ENCODE assay signal across 18 cellular contexts in the genomic region with DNA sequence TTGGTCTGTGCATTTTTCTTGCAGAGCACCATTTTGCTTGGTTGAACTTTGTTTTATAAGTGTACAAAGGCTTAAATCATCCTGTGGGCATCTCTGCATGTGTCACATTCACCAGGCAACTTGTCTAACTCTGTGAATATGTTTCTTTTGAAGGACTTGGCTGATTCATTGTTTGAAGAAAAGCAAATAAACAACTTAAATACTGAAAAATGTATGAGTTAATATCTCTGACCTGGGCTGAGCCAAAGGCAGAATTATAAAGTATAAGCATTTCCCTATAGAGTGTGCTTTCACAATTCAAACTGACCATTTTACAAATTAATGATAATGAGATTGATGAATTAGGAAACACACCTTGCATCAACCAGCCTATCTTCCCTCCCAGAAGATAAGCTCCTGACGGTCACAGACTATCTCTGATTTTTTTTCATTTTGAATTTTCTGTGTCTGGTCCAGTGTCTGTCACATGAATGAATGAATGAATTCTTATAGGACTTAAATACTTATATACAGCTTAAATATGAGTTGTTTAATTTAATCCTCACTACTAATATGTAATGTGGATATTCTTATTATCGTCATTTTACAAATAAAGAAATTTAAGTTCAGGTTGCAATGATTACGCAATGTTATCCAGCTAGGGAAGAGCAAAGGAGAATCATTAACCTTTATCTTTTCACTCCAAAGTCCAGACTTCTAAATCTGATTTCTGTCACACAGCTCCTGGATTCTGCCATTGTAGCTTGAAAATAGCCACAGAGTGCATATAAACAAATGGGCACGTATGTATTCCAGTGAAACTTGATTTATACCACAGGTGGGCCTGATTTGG.
DNase-seq lines count a peak whose midpoint lies in the region; ATAC-seq, FAIRE-seq and TF ChIP-seq lines count a peak whose summit lies in the region.
"Had no signal": no experiment of that assay in that cellular context is flagged by ENCODE, and none has a peak within 500 bp of the region (broad histone marks: within the 10 kb centered on the region; RNA-seq: fewer than 3 reads in every experiment).

No MANE protein-coding gene starts in this region.

- in situ Hi-C loops in GM13976 (cut with MboI; ENCODE audit: low sequenced_read_pairs, unreplicated experiment), result no loop called here

- TF ChIP-seq CTCF in brain (conservative IDR thresholded peaks at IDR 0.05) (no peak), GM13976 (IDR thresholded peaks at IDR 0.05; ENCODE audit: borderline replicate concordance, control extremely low read depth, extremely low read depth, insufficient read depth, missing control alignments) (no peak)

- H3K4me1 Mint-ChIP-seq in brain, result peaks cover 43% of the 10 kb centered on the region

- H3K27me3 Mint-ChIP-seq in brain, result peaks cover 10% of the 10 kb centered on the region

- H3K4me3 Mint-ChIP-seq in brain, result no peak overlapping the region
- H3K4me3 Mint-ChIP-seq: activated CD8-positive, alpha-beta T cell treated with anti-CD3 and anti-CD28 coated beads for 36 hours; activated T-cell treated with anti-CD3 and anti-CD28 coated beads, Interleukin-2, amount 50 U/mL, for 4 hours; effector memory CD8-positive, alpha-beta T cell had no signal

- peak overlapping the region; percentile 14 to 83 (median 49) for H3K27ac Mint-ChIP-seq in brain
- H3K27ac Mint-ChIP-seq: activated CD8-positive, alpha-beta T cell treated with anti-CD3 and anti-CD28 coated beads for 36 hours; activated naive CD4-positive, alpha-beta T cell treated with anti-CD3 and anti-CD28 coated beads, Interleukin-2, amount 50 U/mL, for 72 hours; effector memory CD8-positive, alpha-beta T cell had no signal

- peaks cover 7% of the 10 kb centered on the region for H3K36me3 Mint-ChIP-seq in brain

- peak; percentile 72 for FAIRE-seq in islet of Langerhans (lab: Jason Lieb, UNC)
- FAIRE-seq: GM19239, HTR-8/SVneo had no signal

- H3K9me3 Mint-ChIP-seq in brain, result peaks cover 12 to 17% (median 13%) of the 10 kb centered on the region in 5 experiments

- ATAC-seq in sciatic nerve, result no peak
- ATAC-seq: activated CD8-positive, alpha-beta T cell treated with anti-CD3 and anti-CD28 coated beads for 36 hours; activated naive CD4-positive, alpha-beta T cell treated with anti-CD3 and anti-CD28 coated beads, Interleukin-2, amount 50 U/mL, for 72 hours; activated T-cell treated with anti-CD3 and anti-CD28 coated beads, Interleukin-2, amount 50 U/mL, for 4 hours; effector memory CD8-positive, alpha-beta T cell; foreskin keratinocyte; HCT116; left ventricle myocardium superior had no signal

- DNase-seq in LHCN-M2 (ENCODE audit: low read depth) (peak; percentile 27), posterior vena cava (ENCODE audit: low spot score) (no peak), GM13976 (ENCODE audit: low spot score) (no peak), NCI-H1694 treated with DMSO at 0.1 percent for 48 hours (lab: John Stamatoyannopoulos, UW) (no peak), sciatic nerve (ENCODE audit: low spot score) (no peak)
- DNase-seq: activated CD8-positive, alpha-beta T cell treated with anti-CD3 and anti-CD28 coated beads for 36 hours; activated T-cell treated with anti-CD3 and anti-CD28 coated beads, Interleukin-2, amount 50 U/mL, for 4 hours; effector memory CD8-positive, alpha-beta T cell; foreskin keratinocyte; left ventricle myocardium superior; NCI-H187 treated with DMSO at 0.1 percent for 48 hours; T-helper 2 cell had no signal

- intact Hi-C loops in posterior vena cava (cut with DNase I) (no loop called here), sciatic nerve (cut with DNase I) (no loop called here)
